ENCODE assay signal across 3 cellular contexts in the genomic region with DNA sequence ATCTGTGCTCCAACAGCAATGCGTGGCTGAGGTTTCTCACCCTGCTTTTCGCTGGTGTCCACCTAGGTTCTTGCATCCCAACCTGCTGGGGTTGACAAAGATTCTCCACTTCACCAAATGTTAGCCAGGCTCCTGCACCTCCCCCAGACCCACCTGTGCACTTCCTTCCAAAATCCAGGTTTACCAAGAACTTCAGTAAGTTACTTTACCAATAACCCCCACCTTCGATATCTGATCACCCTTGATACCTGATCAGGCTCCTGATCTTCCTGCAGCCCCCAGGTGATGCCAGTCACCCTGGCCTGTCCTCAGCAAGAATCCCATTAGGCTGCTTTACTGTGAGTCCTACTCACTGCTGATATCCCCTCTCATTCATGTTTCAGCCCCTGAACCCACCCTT.
"Had no signal": no experiment of that assay in that cellular context is flagged by ENCODE, and none has a peak within 500 bp of the region (broad histone marks: within the 10 kb centered on the region; RNA-seq: fewer than 3 reads in every experiment).

No MANE protein-coding gene starts in this region.

- ATAC-seq: GM12878 had no signal

- H3K4me3 ChIP-seq: GM12878 had no signal

- DNase-seq: GDM1, GF-D8 had no signal
